In the genomic region with DNA sequence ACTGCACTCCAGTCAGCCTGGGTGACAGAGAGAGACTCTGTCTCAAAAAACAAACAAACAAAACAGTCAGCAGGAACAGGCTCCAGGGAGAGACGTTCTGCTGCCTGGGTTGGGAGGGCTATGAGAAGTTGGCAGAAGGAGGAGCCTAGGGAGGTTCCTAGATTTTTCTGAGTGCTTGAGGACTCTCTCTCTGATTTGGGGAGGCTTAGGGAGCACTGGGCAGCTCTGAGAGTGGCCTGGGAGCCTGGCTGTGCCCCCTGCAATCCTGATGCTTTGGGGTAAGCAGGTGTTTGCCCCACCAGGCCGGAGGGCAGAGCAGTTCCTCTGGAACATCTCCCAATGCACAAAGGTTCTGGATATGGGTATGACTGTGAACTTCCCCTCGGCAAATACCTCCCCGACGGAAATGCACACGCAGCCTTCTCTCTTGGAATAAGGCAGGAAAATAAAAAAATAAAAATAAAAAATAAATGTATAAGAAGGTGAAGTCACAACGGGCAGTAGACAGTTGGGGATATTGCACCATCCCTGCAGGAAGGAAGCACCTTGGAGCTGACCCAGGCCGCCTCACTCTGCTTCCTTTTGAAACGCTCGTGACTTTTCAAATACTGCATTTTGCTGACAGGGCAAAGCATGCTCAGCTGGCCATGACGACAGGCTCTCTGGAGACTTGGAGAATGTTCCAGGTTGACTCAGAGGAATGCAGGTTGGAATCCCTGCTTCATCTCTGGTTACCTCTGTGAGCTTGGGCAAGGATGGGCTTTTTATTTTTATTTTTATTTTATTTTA, we compare ENCODE assay signal across 2 cellular contexts.
TF ChIP-seq lines count a peak whose summit lies in the region.

No MANE protein-coding gene starts in this region.

TF ChIP-seq in HepG2, 621 proteins besides CTCF, POLR2A, EP300 and RAD21 (continues in another document):
- TF ChIP-seq ATF3 (CRISPR knock-in tag; IDR thresholded peaks at IDR 0.05), result 0 out of 2 replicates have a peak, but pooled peaks have one; percentile 46
- no peak for TF ChIP-seq POLR2G (IDR thresholded peaks at IDR 0.05; ENCODE audit: low read depth, low read length)
- TF ChIP-seq KLF9 (CRISPR knock-in tag; IDR thresholded peaks at IDR 0.05; ENCODE audit: low read depth), result no peak
- no peak for TF ChIP-seq SP140L (CRISPR knock-in tag; IDR thresholded peaks at IDR 0.05; ENCODE audit: borderline replicate concordance)
- TF ChIP-seq FOXA3 (CRISPR knock-in tag; IDR thresholded peaks at IDR 0.05), result no peak
- TF ChIP-seq, protein P1, sequence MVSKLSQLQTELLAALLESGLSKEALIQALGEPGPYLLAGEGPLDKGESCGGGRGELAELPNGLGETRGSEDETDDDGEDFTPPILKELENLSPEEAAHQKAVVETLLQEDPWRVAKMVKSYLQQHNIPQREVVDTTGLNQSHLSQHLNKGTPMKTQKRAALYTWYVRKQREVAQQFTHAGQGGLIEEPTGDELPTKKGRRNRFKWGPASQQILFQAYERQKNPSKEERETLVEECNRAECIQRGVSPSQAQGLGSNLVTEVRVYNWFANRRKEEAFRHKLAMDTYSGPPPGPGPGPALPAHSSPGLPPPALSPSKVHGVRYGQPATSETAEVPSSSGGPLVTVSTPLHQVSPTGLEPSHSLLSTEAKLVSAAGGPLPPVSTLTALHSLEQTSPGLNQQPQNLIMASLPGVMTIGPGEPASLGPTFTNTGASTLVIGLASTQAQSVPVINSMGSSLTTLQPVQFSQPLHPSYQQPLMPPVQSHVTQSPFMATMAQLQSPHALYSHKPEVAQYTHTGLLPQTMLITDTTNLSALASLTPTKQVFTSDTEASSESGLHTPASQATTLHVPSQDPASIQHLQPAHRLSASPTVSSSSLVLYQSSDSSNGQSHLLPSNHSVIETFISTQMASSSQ (IDR thresholded peaks at IDR 0.05; ENCODE audit: low read depth), result 0 out of 2 replicates have a peak, but pooled peaks have one; percentile 17
- TF ChIP-seq, protein P1 (CRISPR knock-in tag; IDR thresholded peaks at IDR 0.05; ENCODE audit: borderline replicate concordance), result no peak
- no peak for TF ChIP-seq AKAP8 (CRISPR knock-in tag; IDR thresholded peaks at IDR 0.05)
- TF ChIP-seq SAP130 (CRISPR knock-in tag; IDR thresholded peaks at IDR 0.05; ENCODE audit: low read depth), result peak; percentile 35; the same call in 1 of the 2 replicates
- peak; percentile 37; the same call in 1 of the 2 replicates for TF ChIP-seq MAX (IDR thresholded peaks at IDR 0.05)
- no peak for TF ChIP-seq SP5 (CRISPR knock-in tag; IDR thresholded peaks at IDR 0.05; ENCODE audit: borderline replicate concordance, low read depth)
- no peak for TF ChIP-seq XBP1 (CRISPR knock-in tag; IDR thresholded peaks at IDR 0.05)
- peak; percentile 60; the same call in 1 of the 2 replicates for TF ChIP-seq ETV5 (CRISPR knock-in tag; IDR thresholded peaks at IDR 0.05; ENCODE audit: borderline replicate concordance)
- no peak for TF ChIP-seq KLF6 (CRISPR knock-in tag; IDR thresholded peaks at IDR 0.05)
- TF ChIP-seq ZNF7 (CRISPR knock-in tag; IDR thresholded peaks at IDR 0.05), result 0 out of 2 replicates have a peak, but pooled peaks have one; percentile 42
- 0 out of 2 replicates have a peak, but pooled peaks have one; percentile 15 for TF ChIP-seq ZNF687 (CRISPR knock-in tag; IDR thresholded peaks at IDR 0.05)
- TF ChIP-seq ZMAT3 (CRISPR knock-in tag; conservative IDR thresholded peaks at IDR 0.05), result no peak

TF ChIP-seq in HEK293T, 16 proteins besides CTCF, POLR2A, EP300 and RAD21:
- TF ChIP-seq TARDBP (IDR thresholded peaks at IDR 0.05), result no peak
- TF ChIP-seq NFRKB (IDR thresholded peaks at IDR 0.05), result no peak
- no peak for TF ChIP-seq SP1 (IDR thresholded peaks at IDR 0.05)
- no peak for TF ChIP-seq HDGF (IDR thresholded peaks at IDR 0.05; ENCODE audit: borderline replicate concordance)
- TF ChIP-seq L3MBTL2 (conservative IDR thresholded peaks at IDR 0.05), result no peak
- no peak for TF ChIP-seq LEF1 (IDR thresholded peaks at IDR 0.05; ENCODE audit: borderline replicate concordance)
- TF ChIP-seq, protein P2, sequence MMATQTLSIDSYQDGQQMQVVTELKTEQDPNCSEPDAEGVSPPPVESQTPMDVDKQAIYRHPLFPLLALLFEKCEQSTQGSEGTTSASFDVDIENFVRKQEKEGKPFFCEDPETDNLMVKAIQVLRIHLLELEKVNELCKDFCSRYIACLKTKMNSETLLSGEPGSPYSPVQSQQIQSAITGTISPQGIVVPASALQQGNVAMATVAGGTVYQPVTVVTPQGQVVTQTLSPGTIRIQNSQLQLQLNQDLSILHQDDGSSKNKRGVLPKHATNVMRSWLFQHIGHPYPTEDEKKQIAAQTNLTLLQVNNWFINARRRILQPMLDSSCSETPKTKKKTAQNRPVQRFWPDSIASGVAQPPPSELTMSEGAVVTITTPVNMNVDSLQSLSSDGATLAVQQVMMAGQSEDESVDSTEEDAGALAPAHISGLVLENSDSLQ (IDR thresholded peaks at IDR 0.05), result no peak
- TF ChIP-seq FOXA1 (IDR thresholded peaks at IDR 0.05), result no peak
- TF ChIP-seq FOXM1 (IDR thresholded peaks at IDR 0.05; ENCODE audit: borderline replicate concordance), result no peak
- TF ChIP-seq ELF4 (IDR thresholded peaks at IDR 0.05), result no peak
